Comparison of ENCODE assay signal across 21 cellular contexts in the genomic region with DNA sequence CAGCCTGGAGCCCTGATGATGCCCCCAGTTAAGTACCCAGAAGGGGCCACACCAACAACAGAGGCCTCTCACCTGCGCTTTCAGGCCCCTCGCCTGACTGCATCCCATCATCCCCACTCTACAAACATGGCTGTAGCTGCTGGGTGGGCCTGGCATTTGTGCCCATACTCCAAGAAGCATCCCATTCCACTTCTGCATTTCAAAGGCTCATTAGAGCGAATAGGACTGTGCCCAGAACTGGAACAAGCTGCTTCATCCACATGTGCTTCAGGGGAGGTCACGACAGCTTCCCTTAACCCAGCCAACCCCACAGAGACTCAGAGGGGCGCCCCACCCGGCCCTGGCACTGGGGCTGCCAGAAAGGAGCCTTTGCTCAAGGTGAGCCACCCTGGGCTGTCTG.
DNase-seq lines count a peak whose midpoint lies in the region; ATAC-seq, FAIRE-seq and TF ChIP-seq lines count a peak whose summit lies in the region.
"Had no signal": no experiment of that assay in that cellular context is flagged by ENCODE, and none has a peak within 500 bp of the region (broad histone marks: within the 10 kb centered on the region; RNA-seq: fewer than 3 reads in every experiment).

No MANE protein-coding gene starts in this region.

- WGBS in HepG2 (ENCODE audit: low lambda C conversion rate): 97% methylated on average over 4 of the region's 6 CpGs

- H3K27ac ChIP-seq in HEK293 (ENCODE audit: extremely low read depth, low read depth, low read length): peak overlapping the region; percentile 41
- peak overlapping the region; percentile 32 for H3K27ac ChIP-seq in colonic mucosa
- peak overlapping the region; percentile 88 for H3K27ac ChIP-seq in neural progenitor cell
- H3K27ac ChIP-seq in HepG2 (ENCODE audit: extremely low read length, insufficient read depth, low read length): no peak overlapping the region
- H3K27ac ChIP-seq: neutrophil, PC-9 had no signal

- H3F3A ChIP-seq in neural progenitor cell (ENCODE audit: low read depth): peaks cover 19% of the 10 kb centered on the region

- no peak overlapping the region for H3K27ac Mint-ChIP-seq in neural progenitor cell
- H3K27ac Mint-ChIP-seq in T-helper 17 cell: no peak overlapping the region
- H3K27ac Mint-ChIP-seq: activated T-helper 17 cell treated with anti-CD3 and anti-CD28 coated beads, Interleukin-2, amount 50 U/mL, for 72 hours had no signal

- ATAC-seq in GM18873 (IDR thresholded peaks at IDR 0.05; ENCODE audit: low FRiP score, unreplicated experiment) (no peak), HepG2 (no peak), GM18517 (IDR thresholded peaks at IDR 0.05; ENCODE audit: unreplicated experiment) (no peak), T-helper 17 cell (no peak)
- ATAC-seq: activated T-helper 17 cell treated with anti-CD3 and anti-CD28 coated beads, Interleukin-2, amount 50 U/mL, for 72 hours; left cardiac atrium had no signal

- H3K4me3 ChIP-seq in HEK293 (ENCODE audit: low read depth, low read length) (no peak overlapping the region), colonic mucosa (no peak overlapping the region), neural progenitor cell (no peak overlapping the region), HepG2 (replicated peaks in 1 of 3; ENCODE audit: insufficient read depth in 1 of 3, low read depth in 2 of 3, low read length in 3 of 3) (no peak overlapping the region)
- H3K4me3 ChIP-seq: PC-9, transverse colon had no signal

- no peak for FAIRE-seq in HepG2 (lab: Jason Lieb, UNC)
- FAIRE-seq: bronchial epithelial cell had no signal

- H3K9me3 ChIP-seq in HEK293 (ENCODE audit: control insufficient read depth, insufficient read depth, low read depth, low read length) (no peaks in the 10 kb centered on the region), colonic mucosa (no peaks in the 10 kb centered on the region), neural progenitor cell (ENCODE audit: low read depth) (no peaks in the 10 kb centered on the region), HepG2 (ENCODE audit: low read length) (no peaks in the 10 kb centered on the region), T-helper 17 cell (ENCODE audit: control insufficient read depth, low read length, poor library complexity, severe bottlenecking) (no peaks in the 10 kb centered on the region)
- H3K9me3 ChIP-seq: neutrophil, transverse colon had no signal

- H2AFZ ChIP-seq in neural progenitor cell (replicated peaks): no peak overlapping the region
- no peak overlapping the region for H2AFZ ChIP-seq in HepG2 (ENCODE audit: low read length)
- H2AFZ ChIP-seq: PC-9 had no signal

- no peaks in the 10 kb centered on the region for H3K36me3 Mint-ChIP-seq in neural progenitor cell
- peaks cover 2% of the 10 kb centered on the region for H3K36me3 Mint-ChIP-seq in T-helper 17 cell (ENCODE audit: low read depth)

- intact Hi-C loops in colonic mucosa (cut with DNase I) (no loop called here), HepG2 (cut with micrococcal nuclease; ENCODE audit: unreplicated experiment) (no loop called here)

- H3K9me3 Mint-ChIP-seq in neural progenitor cell: no peaks in the 10 kb centered on the region
- H3K9me3 Mint-ChIP-seq: activated T-helper 17 cell treated with anti-CD3 and anti-CD28 coated beads, Interleukin-2, amount 50 U/mL, for 72 hours had no signal

- H3K4me1 ChIP-seq in HEK293 (ENCODE audit: control insufficient read depth, insufficient read depth, low read length) (no peaks in the 10 kb centered on the region; the same call in none of the 2 replicates), colonic mucosa (no peaks in the 10 kb centered on the region), neural progenitor cell (peaks cover 12% of the 10 kb centered on the region), HepG2 (ENCODE audit: insufficient read depth, low read length) (no peaks in the 10 kb centered on the region)

- no peak for TF ChIP-seq RAD21 in HepG2 (CRISPR knock-in tag; IDR thresholded peaks at IDR 0.05)

- H3K4me2 ChIP-seq in neural progenitor cell: no peak overlapping the region
- no peak overlapping the region for H3K4me2 ChIP-seq in HepG2 (ENCODE audit: low read depth, low read length)
- H3K4me2 ChIP-seq: PC-9 had no signal

- TF ChIP-seq EP300 in HepG2 (IDR thresholded peaks at IDR 0.05; ENCODE audit: low read depth in 2 of 2, low read length in 2 of 2) (no peak), HepG2 (CRISPR knock-in tag; IDR thresholded peaks at IDR 0.05; ENCODE audit: borderline replicate concordance) (no peak)

- H3K4me3 Mint-ChIP-seq in neural progenitor cell (no peak overlapping the region), T-helper 17 cell (no peak overlapping the region)
- H3K4me3 Mint-ChIP-seq: activated T-helper 17 cell treated with anti-CD3 and anti-CD28 coated beads, Interleukin-2, amount 50 U/mL, for 72 hours had no signal

- H3K36me3 ChIP-seq in HEK293 (ENCODE audit: control insufficient read depth in 2 of 2, insufficient read depth in 1 of 2, low read length in 2 of 2): peaks cover 0 to 6% of the 10 kb centered on the region in 2 experiments; a peak in 1 of 3 replicates
- H3K36me3 ChIP-seq in colonic mucosa: no peaks in the 10 kb centered on the region
- H3K36me3 ChIP-seq in neural progenitor cell: no peaks in the 10 kb centered on the region
- H3K36me3 ChIP-seq in HepG2 (replicated peaks in 1 of 2; ENCODE audit: control insufficient read depth in 1 of 2, insufficient read depth in 2 of 2, low read length in 2 of 2): no peaks in the 10 kb centered on the region
- H3K36me3 ChIP-seq: neutrophil, transverse colon had no signal

- H3K27me3 Mint-ChIP-seq in neural progenitor cell (ENCODE audit: insufficient read depth, low read depth) (peaks cover 2% of the 10 kb centered on the region), T-helper 17 cell (no peaks in the 10 kb centered on the region)
- H3K27me3 Mint-ChIP-seq: activated T-helper 17 cell treated with anti-CD3 and anti-CD28 coated beads, Interleukin-2, amount 50 U/mL, for 72 hours had no signal

- H3K4me1 Mint-ChIP-seq in neural progenitor cell (peaks cover 14% of the 10 kb centered on the region), T-helper 17 cell (peaks cover 5% of the 10 kb centered on the region)
- H3K4me1 Mint-ChIP-seq: activated T-helper 17 cell treated with anti-CD3 and anti-CD28 coated beads, Interleukin-2, amount 50 U/mL, for 72 hours had no signal

- DNase-seq in AG20443 (ENCODE audit: low spot score) (peak; percentile 7), colonic mucosa (no peak), neural progenitor cell (ENCODE audit: low spot score) (no peak), HepG2 (ENCODE audit: low spot score) (no peak), T-helper 17 cell (no peak)
- DNase-seq: activated CD4-positive, alpha-beta T cell treated with anti-CD3 and anti-CD28 coated beads for 4 hours; dermis blood vessel endothelial cell; foreskin melanocyte; left cardiac atrium; midbrain; NCI-H2107; NCI-H526 treated with DMSO at 0.1 percent for 48 hours; PC-9; stimulated activated naive CD4-positive, alpha-beta T cell; transverse colon had no signal

- TF ChIP-seq CTCF in HEK293 (tag by site-specific recombination; IDR thresholded peaks at IDR 0.05) (no peak), colonic mucosa (IDR thresholded peaks at IDR 0.05) (no peak), neural progenitor cell (IDR thresholded peaks at IDR 0.05) (no peak), HepG2 (CRISPR knock-in tag; IDR thresholded peaks at IDR 0.05) (no peak)

- H3K79me2 ChIP-seq in neural progenitor cell (ENCODE audit: low read depth) (peaks cover 35% of the 10 kb centered on the region), HepG2 (ENCODE audit: insufficient read depth, low read length) (no peaks in the 10 kb centered on the region)

- TF ChIP-seq POLR2A in HepG2 (IDR thresholded peaks at IDR 0.05; ENCODE audit: insufficient read depth in 1 of 2, low read depth in 2 of 2, low read length in 2 of 2): no peak

- CTCF ChIA-PET in HEK293 (lab: Yijun Ruan, JAX): no interaction called here
- CTCF ChIA-PET in HepG2 (lab: Yijun Ruan, JAX; ENCODE audit: low intra/inter-chr PET ratio, low total read pairs): no interaction called here

- POLR2A ChIA-PET in HEK293 (lab: Yijun Ruan, JAX): no interaction called here
- POLR2A ChIA-PET in HepG2 (lab: Yijun Ruan, JAX): no interaction called here

- H4K20me1 ChIP-seq in neural progenitor cell (ENCODE audit: low read depth) (peaks cover 36% of the 10 kb centered on the region), HepG2 (ENCODE audit: insufficient read depth, low read length) (no peaks in the 10 kb centered on the region)

- no peak overlapping the region for H3K9ac ChIP-seq in colonic mucosa (ENCODE audit: low read depth in 2 of 2, low read length in 2 of 2)
- no peak overlapping the region for H3K9ac ChIP-seq in neural progenitor cell
- no peak overlapping the region for H3K9ac ChIP-seq in HepG2 (ENCODE audit: insufficient read depth, low read depth, low read length)

- H3K27me3 ChIP-seq in colonic mucosa (no peaks in the 10 kb centered on the region), neural progenitor cell (no peaks in the 10 kb centered on the region), HepG2 (ENCODE audit: control insufficient read depth in 1 of 2, insufficient read depth in 2 of 2, low read length in 2 of 2) (no peaks in the 10 kb centered on the region)
- H3K27me3 ChIP-seq: neutrophil, transverse colon had no signal

- no TSS peak for BruUV-seq in HepG2 (replicated peaks; lab: Mats Ljungman, UMichigan)

- in situ Hi-C loops in HepG2 (cut with HindIII; ENCODE audit: extremely low pct_ligation_motif_present, low pct_unique_long_range_greater_than_20kb): no loop called here

TF ChIP-seq in HEK293, 187 proteins besides CTCF, POLR2A, EP300 and RAD21 (continues in another document):
- no peak for TF ChIP-seq ZIC2 (tag by site-specific recombination; IDR thresholded peaks at IDR 0.05)
- peak; percentile 27 for TF ChIP-seq GLIS1 (tag by site-specific recombination; IDR thresholded peaks at IDR 0.05)

TF ChIP-seq in HepG2, 621 proteins besides CTCF, POLR2A, EP300 and RAD21:
- no peak for TF ChIP-seq ZMAT3 (CRISPR knock-in tag; conservative IDR thresholded peaks at IDR 0.05)
- no peak for TF ChIP-seq ZNF253 (CRISPR knock-in tag; IDR thresholded peaks at IDR 0.05; ENCODE audit: borderline replicate concordance)
- no peak for TF ChIP-seq ZNF674 (CRISPR knock-in tag; IDR thresholded peaks at IDR 0.05; ENCODE audit: low read depth)
